Comparison of ENCODE assay signal across 8 cellular contexts in genomic region chr14:20873370-20874177, GRCh38. TPM values are rescaled to one million over a fixed set of nuclear protein-coding genes. Genes with fewer than 3 reads are reported as not detected.
DNase-seq lines count a peak whose midpoint lies in the region; ATAC-seq, FAIRE-seq and TF ChIP-seq lines count a peak whose summit lies in the region.

No MANE protein-coding gene starts in this region.

- H3K4me3 ChIP-seq in AG09309 (ENCODE audit: control insufficient read depth, low read depth, low read length) (no peak overlapping the region), kidney epithelial cell (ENCODE audit: low read depth, low read length) (no peak overlapping the region)

- TF ChIP-seq CTCF in AG09309 (IDR thresholded peaks at IDR 0.05; ENCODE audit: control insufficient read depth, insufficient read depth, low read depth, low read length, missing control alignments) = peak; percentile 83
- peak; percentile 81 for TF ChIP-seq CTCF in kidney epithelial cell (IDR thresholded peaks at IDR 0.05; ENCODE audit: insufficient read depth, low read length, poor library complexity, severe bottlenecking)

- in situ Hi-C loops in KBM-7 (cut with MboI; ENCODE audit: low pct_unique_long_range_greater_than_20kb, low sequenced_read_pairs) = no loop called here

- no peaks in the 10 kb centered on the region for H3K27me3 ChIP-seq in kidney epithelial cell (ENCODE audit: control insufficient read depth, insufficient read depth, low read length)

- no peaks in the 10 kb centered on the region for H3K36me3 ChIP-seq in kidney epithelial cell (ENCODE audit: control insufficient read depth, insufficient read depth, low read length)

- FAIRE-seq in RCC 7860 (lab: Jason Lieb, UNC) = no peak

- peak; percentile 63 for ATAC-seq in GM18870 (IDR thresholded peaks at IDR 0.05; ENCODE audit: unreplicated experiment)

- DNase-seq in AG09309 (ENCODE audit: low read depth) (no peak), KBM-7 (peak; percentile 91), caudate nucleus (lab: John Stamatoyannopoulos, UW) (peak in 53 of 61 donors; percentile 6 to 82 (median 51)), kidney epithelial cell (ENCODE audit: low read depth) (peak; percentile 12), RCC 7860 (ENCODE audit: low spot score) (no peak)
- DNase-seq in activated CD4-positive, CD25-positive, alpha-beta regulatory T cell (lab: John Stamatoyannopoulos, UW) = peak; percentile 32 to 65 (median 52)
- peak; percentile 88 for DNase-seq in stimulated activated CD4-positive, alpha-beta T cell treated with anti-CD3 and anti-CD28 coated beads, Interleukin-1b, Interleukin-23, amount 100 ng/mL, for 48 hours

- H3K27ac ChIP-seq in caudate nucleus (ENCODE audit: low read depth, low read length) = no peak overlapping the region

RNA-seq across cellular contexts. Expression of gene RNASE3, which starts 17.6 kb away (rescaled TPM):
- not detected in 2 replicates for total RNA-seq in kidney epithelial cell

Comparison
In these comparisons a context has a peak if more than half of its experiments do, and no peak if none do; other contexts are left out.
1. DNase-seq: peak in KBM-7 (single experiment), activated CD4-positive, CD25-positive, alpha-beta regulatory T cell (4 of 4), caudate nucleus (53 of 61), kidney epithelial cell (single experiment) and stimulated activated CD4-positive, alpha-beta T cell treated with anti-CD3 and anti-CD28 coated beads, Interleukin-1b, Interleukin-23, amount 100 ng/mL, for 48 hours (single experiment); none in AG09309 (single experiment) and RCC 7860 (single experiment).